1 cellular context compared by ENCODE assay signal in genomic region chr1:25683731-25684130, GRCh38.
TF ChIP-seq lines count a peak whose summit lies in the region.

No MANE protein-coding gene starts in this region.

TF ChIP-seq in SK-N-SH treated with all-trans-retinoic acid at 6 μM for 48 hours, 23 proteins besides CTCF, POLR2A, EP300 and RAD21 (continued from another document):
- TF ChIP-seq ZNF8 (CRISPR knock-in tag; IDR thresholded peaks at IDR 0.05): no peak
- no peak for TF ChIP-seq ZFP30 (CRISPR knock-in tag; IDR thresholded peaks at IDR 0.05)
- no peak for TF ChIP-seq ZNF70 (CRISPR knock-in tag; IDR thresholded peaks at IDR 0.05)
- no peak for TF ChIP-seq ZNF565 (CRISPR knock-in tag; conservative IDR thresholded peaks at IDR 0.05; ENCODE audit: low read depth)
- no peak for TF ChIP-seq RARB (CRISPR knock-in tag; IDR thresholded peaks at IDR 0.05)
- no peak for TF ChIP-seq CSDC2 (CRISPR knock-in tag; IDR thresholded peaks at IDR 0.05)
- TF ChIP-seq CSRNP3 (CRISPR knock-in tag; IDR thresholded peaks at IDR 0.05): no peak
- TF ChIP-seq PPARA (CRISPR knock-in tag; IDR thresholded peaks at IDR 0.05; ENCODE audit: borderline replicate concordance): no peak
- no peak for TF ChIP-seq TSHZ2 (CRISPR knock-in tag; IDR thresholded peaks at IDR 0.05)
- TF ChIP-seq TCF4 (CRISPR knock-in tag; IDR thresholded peaks at IDR 0.05; ENCODE audit: borderline replicate concordance): no peak
- no peak for TF ChIP-seq ZFP3 (CRISPR knock-in tag; IDR thresholded peaks at IDR 0.05)
- TF ChIP-seq GLIS3 (CRISPR knock-in tag; IDR thresholded peaks at IDR 0.05): no peak
- TF ChIP-seq CREB5 (CRISPR knock-in tag; IDR thresholded peaks at IDR 0.05; ENCODE audit: low read depth): no peak
- TF ChIP-seq SNAI2 (CRISPR knock-in tag; IDR thresholded peaks at IDR 0.05): no peak
- no peak for TF ChIP-seq ARNTL (CRISPR knock-in tag; IDR thresholded peaks at IDR 0.05; ENCODE audit: borderline replicate concordance, low read depth)
- no peak for TF ChIP-seq ISL1 (CRISPR knock-in tag; IDR thresholded peaks at IDR 0.05)
- no peak for TF ChIP-seq ZC3H10 (CRISPR knock-in tag; IDR thresholded peaks at IDR 0.05)
